ENCODE assay signal across 29 cellular contexts in the genomic region with DNA sequence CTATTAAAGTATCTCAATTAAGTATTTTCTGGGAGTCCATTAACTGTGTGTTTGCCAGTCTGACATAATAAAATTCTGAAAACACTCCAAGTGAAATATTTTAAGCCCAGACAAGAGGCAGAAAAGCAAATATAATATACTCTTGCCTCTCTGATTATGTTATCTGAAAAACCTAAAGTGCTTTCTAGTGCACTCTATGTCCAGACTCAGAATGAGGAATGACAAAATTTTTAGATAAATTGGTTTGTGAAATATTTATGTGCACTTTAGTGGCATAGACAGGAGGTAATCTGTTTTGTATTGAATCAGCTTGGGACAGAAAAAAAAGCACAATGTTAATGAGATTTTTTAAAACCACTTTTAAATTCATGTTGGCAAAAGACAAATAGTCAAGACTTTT.
"Had no signal": no experiment of that assay in that cellular context is flagged by ENCODE, and none has a peak within 500 bp of the region (broad histone marks: within the 10 kb centered on the region; RNA-seq: fewer than 3 reads in every experiment).

No MANE protein-coding gene starts in this region.

- H3K4me1 ChIP-seq: Peyer's patch, SJSA1 had no signal

- H3K4me3 ChIP-seq: Peyer's patch, SJSA1 had no signal

- H3K27me3 ChIP-seq: Peyer's patch, SJSA1 had no signal

- H3K27ac ChIP-seq: KMS-11, Peyer's patch, SJSA1 had no signal

- DNase-seq: activated CD4-positive, alpha-beta T cell treated with anti-CD3 and anti-CD28 coated beads, Interleukin-2, amount 10 ng/mL, durations not matched to agents 24 days and 14 days; activated CD4-positive, alpha-beta T cell treated with anti-CD3 and anti-CD28 coated beads, Interleukin-2, amount 50 U/mL, for 48 hours; activated CD8-positive, alpha-beta memory T cell treated with anti-CD3 and anti-CD28 coated beads, Interleukin-2, amount 50 U/mL, for 48 hours; activated effector memory CD4-positive, alpha-beta T cell treated with Interleukin-2 at 50 U/mL for 16 hours; activated naive CD4-positive, alpha-beta T cell treated with anti-CD3 and anti-CD28 coated beads, Interleukin-2, amount 10 ng/mL, durations not matched to agents 7 days and 5 days; activated naive CD8-positive, alpha-beta T cell treated with anti-CD3 and anti-CD28 coated beads, Interleukin-2, amount 50 U/mL, for 24 hours; activated T-cell treated with anti-CD3 and anti-CD28 coated beads, Interleukin-2, amount 50 U/mL, for 48 hours; anterior cingulate cortex; caudate nucleus; cerebellar nuclear complex; MM.1S; MV-4-11; NCI-H1092; NCI-H1930; NCI-H2081 treated with DMSO at 0.1 percent for 48 hours; NCI-H2171 treated with DMSO at 0.1 percent for 48 hours; NCI-H2227 treated with DMSO at 0.1 percent for 48 hours; NCI-H446; NCI-H510A treated with DMSO at 0.1 percent for 48 hours; NCI-H526 treated with DMSO at 0.1 percent for 48 hours; NCI-H82; NK-92 treated with Interleukin-12 subunit alpha and Interleukin-12 subunit beta, amount 100 ng/mL, for 24 hours; PC-3; Peyer's patch; RPMI8226; SHP77 treated with DMSO at 0.1 percent for 48 hours; SK-N-SH had no signal

- H3K9me3 ChIP-seq: Peyer's patch, SJSA1, SK-N-SH had no signal

- H3K36me3 ChIP-seq: Peyer's patch, SJSA1 had no signal

- ATAC-seq: activated naive CD8-positive, alpha-beta T cell treated with anti-CD3 and anti-CD28 coated beads, Interleukin-2, amount 50 U/mL, for 24 hours; PC-3 had no signal
